Comparison of ENCODE assay signal across 23 cellular contexts in the genomic region with DNA sequence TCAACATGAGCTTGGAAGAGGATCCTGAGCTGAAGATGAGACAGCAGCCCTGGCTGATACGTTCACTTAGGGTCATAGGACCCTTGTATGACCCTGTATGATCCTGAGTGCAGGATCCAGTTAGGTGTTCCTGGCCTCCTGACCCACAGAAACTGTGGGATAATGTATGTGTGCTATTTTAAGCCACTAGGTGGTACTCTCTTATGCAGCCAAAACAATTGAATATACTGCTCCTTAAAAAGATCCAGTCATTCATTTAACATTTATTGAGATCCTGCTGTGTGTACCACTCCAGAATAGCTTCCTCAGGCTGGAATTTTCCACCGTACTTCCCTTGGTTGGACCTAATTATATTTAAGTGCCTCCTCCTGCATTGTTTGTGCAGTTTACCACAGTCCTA.
A peak's percentile ranks its signal among the peaks of the same experiment; 100 is the strongest.
DNase-seq lines count a peak whose midpoint lies in the region; TF ChIP-seq lines count a peak whose summit lies in the region.
"Had no signal": no experiment of that assay in that cellular context is flagged by ENCODE, and none has a peak within 500 bp of the region (broad histone marks: within the 10 kb centered on the region; RNA-seq: fewer than 3 reads in every experiment).

No MANE protein-coding gene starts in this region.

- H3K27ac ChIP-seq in breast epithelium (no peak overlapping the region), SK-N-SH (ENCODE audit: low read depth in 2 of 2, low read length in 1 of 2) (no peak overlapping the region)
- no peak overlapping the region for H3K27ac ChIP-seq in effector memory CD4-positive, alpha-beta T cell (ENCODE audit: insufficient read depth, low read length, poor library complexity, severe bottlenecking)
- H3K27ac ChIP-seq: epithelial cell of prostate, gastroesophageal sphincter had no signal

- H3K9ac ChIP-seq in SK-N-SH, result no peak overlapping the region

- intact Hi-C loops in MCF 10A (cut with micrococcal nuclease), result loop anchor here (1.0 to 5.0 kb wide), 2 partner anchors 71 to 318 kb away; no protein-coding TSS in a partner anchor
- intact Hi-C loops in breast epithelium (cut with DNase I; ENCODE audit: low total_unique reads), result no loop called here

- no peak overlapping the region for H3K4me3 ChIP-seq in breast epithelium
- H3K4me3 ChIP-seq in SK-N-SH (ENCODE audit: low read depth in 2 of 2, low read length in 1 of 2), result no peak overlapping the region
- no peak overlapping the region for H3K4me3 ChIP-seq in epithelial cell of proximal tubule (ENCODE audit: low read depth, low read length)
- no peak overlapping the region for H3K4me3 ChIP-seq in retinal pigment epithelial cell (ENCODE audit: low read length)
- no peak overlapping the region for H3K4me3 ChIP-seq in effector memory CD4-positive, alpha-beta T cell (ENCODE audit: insufficient read depth, low read depth, low read length, poor library complexity, severe bottlenecking)
- H3K4me3 ChIP-seq: gastroesophageal sphincter, thyroid gland had no signal

- DNase-seq in MCF 10A (ENCODE audit: unreplicated experiment), result no peak
- no peak for DNase-seq in breast epithelium (ENCODE audit: low spot score in 2 of 2)
- DNase-seq in SK-N-SH, result no peak
- no peak for DNase-seq in epithelial cell of proximal tubule (ENCODE audit: low read depth)
- no peak for DNase-seq in retinal pigment epithelial cell (ENCODE audit: low read depth)
- no peak for DNase-seq in stimulated activated CD4-positive, alpha-beta T cell treated with anti-CD3 and anti-CD28 coated beads, Interleukin-4, amount 100 ng/mL, for 4 hours
- DNase-seq in effector memory CD4-positive, alpha-beta T cell, result no peak
- no peak for DNase-seq in kidney tubule cell (ENCODE audit: low spot score)
- DNase-seq: activated CD4-positive, alpha-beta T cell treated with anti-CD3 and anti-CD28 coated beads, Interleukin-2, amount 50 U/mL, for 4 hours; activated effector memory CD4-positive, alpha-beta T cell treated with anti-CD3 and anti-CD28 coated beads, Interleukin-2, amount 50 U/mL, for 16 hours; CD8-positive, alpha-beta T cell; DMS79; left cardiac atrium; midbrain; MM.1S; NCI-H2227 treated with DMSO at 0.1 percent for 48 hours; posterior cingulate gyrus; stimulated activated CD4-positive, alpha-beta T cell treated with anti-CD3 and anti-CD28 coated beads, Interleukin-1b, Interleukin-23, amount 100 ng/mL, for 48 hours; stimulated activated naive B cell treated with anti-CD40 and anti-IgM and Interleukin-4, amounts not matched to agents 10 μg/mL and 1 μg/mL and 100 μg/mL, for 72 hours; thyroid gland had no signal

- no TSS peak for BruUV-seq in MCF 10A (replicated peaks; lab: Mats Ljungman, UMichigan)

- POLR2A ChIA-PET in MCF 10A (lab: Yijun Ruan, JAX) (interaction anchor here (0.6 kb wide), 1 partner anchor 960 kb away, joined by 3 read pairs; no protein-coding TSS in a partner anchor), SK-N-SH (lab: Yijun Ruan, JAX) (no interaction called here)

- peak; percentile 22 for TF ChIP-seq CTCF in MCF 10A (IDR thresholded peaks at IDR 0.05; ENCODE audit: unreplicated experiment)
- no peak for TF ChIP-seq CTCF in breast epithelium (IDR thresholded peaks at IDR 0.05)
- TF ChIP-seq CTCF in SK-N-SH (IDR thresholded peaks at IDR 0.05), result peak; percentile 26; the same call in 1 of the 2 replicates
- peak; percentile 17 for TF ChIP-seq CTCF in epithelial cell of proximal tubule (conservative IDR thresholded peaks at IDR 0.05; ENCODE audit: low read depth, low read length)
- peak; percentile 28 for TF ChIP-seq CTCF in retinal pigment epithelial cell (conservative IDR thresholded peaks at IDR 0.05; ENCODE audit: low read depth, low read length)

- H3K4me1 Mint-ChIP-seq in MCF 10A (ENCODE audit: insufficient read depth, unreplicated experiment), result peaks cover 11% of the 10 kb centered on the region
- H3K4me1 Mint-ChIP-seq: stimulated activated naive B cell treated with anti-CD40 and anti-IgM and Interleukin-4, amounts not matched to agents 10 μg/mL and 1 μg/mL and 100 μg/mL, for 72 hours had no signal

- H3K27ac Mint-ChIP-seq in MCF 10A (ENCODE audit: low read depth, unreplicated experiment), result no peak overlapping the region
- H3K27ac Mint-ChIP-seq: CD8-positive, alpha-beta T cell; natural killer cell treated with Interleukin-12 subunit alpha and Interleukin-12 subunit beta and Interleukin-15 and Interleukin-18, amount 100 ng/mL, for 72 hours; stimulated activated naive B cell treated with anti-CD40 and anti-IgM and Interleukin-4, amounts not matched to agents 10 μg/mL and 1 μg/mL and 100 μg/mL, for 72 hours had no signal

- H3K27me3 Mint-ChIP-seq in MCF 10A (ENCODE audit: insufficient read depth, unreplicated experiment), result peaks cover 23% of the 10 kb centered on the region

- H4K20me1 ChIP-seq in SK-N-SH (ENCODE audit: insufficient read depth), result no peaks in the 10 kb centered on the region

- peaks cover 0 to 27% of the 10 kb centered on the region in 2 donors for H3K27me3 ChIP-seq in breast epithelium
- H3K27me3 ChIP-seq in SK-N-SH (ENCODE audit: insufficient read depth), result no peaks in the 10 kb centered on the region
- H3K27me3 ChIP-seq in effector memory CD4-positive, alpha-beta T cell (replicated peaks; ENCODE audit: control insufficient read depth, insufficient read depth, low read length, poor library complexity, severe bottlenecking), result no peaks in the 10 kb centered on the region
- H3K27me3 ChIP-seq: gastroesophageal sphincter, thyroid gland had no signal

- H3K9me2 ChIP-seq in SK-N-SH, result no peaks in the 10 kb centered on the region

- H3K36me3 ChIP-seq in breast epithelium, result no peaks in the 10 kb centered on the region
- H3K36me3 ChIP-seq in SK-N-SH (replicated peaks in 1 of 2; ENCODE audit: control insufficient read depth in 1 of 2, insufficient read depth in 2 of 2, low read length in 1 of 2), result no peaks in the 10 kb centered on the region
- H3K36me3 ChIP-seq in effector memory CD4-positive, alpha-beta T cell (ENCODE audit: control insufficient read depth, insufficient read depth, low read length), result no peaks in the 10 kb centered on the region
- H3K36me3 ChIP-seq: gastroesophageal sphincter, thyroid gland had no signal

- no peaks in the 10 kb centered on the region for H3K4me1 ChIP-seq in breast epithelium
- H3K4me1 ChIP-seq in SK-N-SH (ENCODE audit: control insufficient read depth in 1 of 2, insufficient read depth in 2 of 2, low read depth in 1 of 2, low read length in 1 of 2), result no peaks in the 10 kb centered on the region
- no peaks in the 10 kb centered on the region for H3K4me1 ChIP-seq in effector memory CD4-positive, alpha-beta T cell (ENCODE audit: control insufficient read depth, insufficient read depth, low read length, poor library complexity, severe bottlenecking)

- no peaks in the 10 kb centered on the region for H3K36me3 Mint-ChIP-seq in MCF 10A (ENCODE audit: insufficient read depth, unreplicated experiment)
- H3K36me3 Mint-ChIP-seq: CD8-positive, alpha-beta T cell; natural killer cell treated with Interleukin-12 subunit alpha and Interleukin-12 subunit beta and Interleukin-15 and Interleukin-18, amount 100 ng/mL, for 72 hours; stimulated activated naive B cell treated with anti-CD40 and anti-IgM and Interleukin-4, amounts not matched to agents 10 μg/mL and 1 μg/mL and 100 μg/mL, for 72 hours had no signal

- TF ChIP-seq EP300 in SK-N-SH (IDR thresholded peaks at IDR 0.05; ENCODE audit: borderline replicate concordance in 1 of 2, low read depth in 1 of 2, low read length in 1 of 2), result no peak

- H3K9me3 ChIP-seq in breast epithelium (no peaks in the 10 kb centered on the region), SK-N-SH (no peaks in the 10 kb centered on the region)
- no peaks in the 10 kb centered on the region for H3K9me3 ChIP-seq in effector memory CD4-positive, alpha-beta T cell (ENCODE audit: control insufficient read depth, low read length)
- H3K9me3 ChIP-seq: gastroesophageal sphincter, thyroid gland had no signal

- H3F3A ChIP-seq in SK-N-SH (replicated peaks; ENCODE audit: insufficient read depth), result no peaks in the 10 kb centered on the region

- H2AFZ ChIP-seq in SK-N-SH (ENCODE audit: low read depth), result no peak overlapping the region

- H3K4me3 Mint-ChIP-seq in MCF 10A (ENCODE audit: unreplicated experiment), result no peak overlapping the region
- H3K4me3 Mint-ChIP-seq: CD8-positive, alpha-beta T cell; natural killer cell treated with Interleukin-12 subunit alpha and Interleukin-12 subunit beta and Interleukin-15 and Interleukin-18, amount 100 ng/mL, for 72 hours; stimulated activated naive B cell treated with anti-CD40 and anti-IgM and Interleukin-4, amounts not matched to agents 10 μg/mL and 1 μg/mL and 100 μg/mL, for 72 hours had no signal

- no peaks in the 10 kb centered on the region for H3K79me2 ChIP-seq in SK-N-SH (ENCODE audit: insufficient read depth)

- no peak for TF ChIP-seq POLR2A in breast epithelium (IDR thresholded peaks at IDR 0.05)

- no peaks in the 10 kb centered on the region for H3K9me3 Mint-ChIP-seq in MCF 10A (ENCODE audit: unreplicated experiment)
- H3K9me3 Mint-ChIP-seq: CD8-positive, alpha-beta T cell; natural killer cell treated with Interleukin-12 subunit alpha and Interleukin-12 subunit beta and Interleukin-15 and Interleukin-18, amount 100 ng/mL, for 72 hours; stimulated activated naive B cell treated with anti-CD40 and anti-IgM and Interleukin-4, amounts not matched to agents 10 μg/mL and 1 μg/mL and 100 μg/mL, for 72 hours had no signal

- 41% methylated on average over 2 of the region's 2 CpGs for WGBS in SK-N-SH (ENCODE audit: low lambda C conversion rate)

- TF ChIP-seq RAD21 in SK-N-SH (IDR thresholded peaks at IDR 0.05; ENCODE audit: low read length), result no peak; the same call in 1 of the 2 replicates

- CTCF ChIA-PET in MCF 10A (lab: Yijun Ruan, JAX), result interaction anchor here (0.6 to 3.1 kb wide), 9 partner anchors 14 to 692 kb away, joined by 3 to 21 read pairs (median 4); no protein-coding TSS in a partner anchor
- CTCF ChIA-PET in SK-N-SH (lab: Yijun Ruan, JAX), result no interaction called here

- no peak overlapping the region for H3K4me2 ChIP-seq in SK-N-SH

TF ChIP-seq in SK-N-SH, 30 proteins besides CTCF, POLR2A, EP300 and RAD21 (continues in another document):
- no peak for TF ChIP-seq RCOR1 (IDR thresholded peaks at IDR 0.05; ENCODE audit: low read length)
- no peak for TF ChIP-seq RXRA (IDR thresholded peaks at IDR 0.05; ENCODE audit: borderline replicate concordance, low read depth)
- no peak for TF ChIP-seq TCF12 (IDR thresholded peaks at IDR 0.05)
- no peak for TF ChIP-seq NFIC (IDR thresholded peaks at IDR 0.05; ENCODE audit: borderline replicate concordance)
- no peak for TF ChIP-seq FOSL2 (IDR thresholded peaks at IDR 0.05; ENCODE audit: borderline replicate concordance, low read depth)
- no peak for TF ChIP-seq FOXM1 (IDR thresholded peaks at IDR 0.05; ENCODE audit: low read depth)
- no peak for TF ChIP-seq FOXJ3 (CRISPR knock-in tag; IDR thresholded peaks at IDR 0.05)
- no peak for TF ChIP-seq POLR2AphosphoS5 (IDR thresholded peaks at IDR 0.05; ENCODE audit: low read depth, low read length)
- TF ChIP-seq GATA2 (CRISPR knock-in tag; IDR thresholded peaks at IDR 0.05), result no peak
- no peak for TF ChIP-seq CHD2 (IDR thresholded peaks at IDR 0.05; ENCODE audit: low read length, partially characterized antibody)

Comparison
In these comparisons a context has a peak if more than half of its experiments do, and no peak if none do; other contexts are left out.
1. CTCF ChIP-seq: peak in MCF 10A (single experiment), SK-N-SH (single experiment), epithelial cell of proximal tubule (single experiment) and retinal pigment epithelial cell (single experiment); none in breast epithelium (0 of 3).